In genomic region chr16:85473909-85474640, GRCh38 we compare ENCODE assay signal across 9 cellular contexts.
DNase-seq lines count a peak whose midpoint lies in the region; ATAC-seq and TF ChIP-seq lines count a peak whose summit lies in the region.
"Had no signal": no experiment of that assay in that cellular context is flagged by ENCODE, and none has a peak within 500 bp of the region (broad histone marks: within the 10 kb centered on the region; RNA-seq: fewer than 3 reads in every experiment).

No MANE protein-coding gene starts in this region.

- H3K9me3 Mint-ChIP-seq in nephron progenitor cell, result no peaks in the 10 kb centered on the region

- H3K4me3 Mint-ChIP-seq in nephron progenitor cell, result peak overlapping the region; percentile 68

- TF ChIP-seq CTCF in BJ (IDR thresholded peaks at IDR 0.05; ENCODE audit: insufficient read depth, low read depth, low read length), result peak; percentile 21; the same call in 1 of the 2 replicates
- TF ChIP-seq CTCF in HEK293 (tag by site-specific recombination; IDR thresholded peaks at IDR 0.05), result peak; percentile 40; the same call in 1 of the 2 replicates
- no peak for TF ChIP-seq CTCF in nephron progenitor cell (IDR thresholded peaks at IDR 0.05)

- DNase-seq in BJ (ENCODE audit: low read depth) (no peak), nephron progenitor cell (peak; percentile 60), HEK293T (ENCODE audit: extremely low spot score) (no peak), nucleus accumbens (lab: John Stamatoyannopoulos, UW) (no peak)
- DNase-seq: caudate nucleus had no signal

- H3K9me3 ChIP-seq in HEK293 (ENCODE audit: control insufficient read depth, insufficient read depth, low read depth, low read length), result no peaks in the 10 kb centered on the region

- CTCF ChIA-PET in BJ (lab: Yijun Ruan, JAX) (interaction anchor here (0.6 to 1.2 kb wide), 3 partner anchors 14 to 137 kb away, joined by 3 to 5 read pairs (median 4); no protein-coding TSS in a partner anchor), HEK293 (lab: Yijun Ruan, JAX) (interaction anchor here (0.6 kb wide), 1 partner anchor 319 kb away, joined by 3 read pairs; no protein-coding TSS in a partner anchor), HEK293T (lab: Yijun Ruan, JAX) (interaction anchor here (0.6 kb wide), 1 partner anchor 130 kb away, joined by 3 read pairs; no protein-coding TSS in a partner anchor)

- peaks cover 11% of the 10 kb centered on the region for H3K4me1 ChIP-seq in HEK293 (ENCODE audit: control insufficient read depth, insufficient read depth, low read length)

- H3K4me1 Mint-ChIP-seq in nephron progenitor cell, result peaks cover 85% of the 10 kb centered on the region

- POLR2A ChIA-PET in BJ (lab: Charles Lee) (no interaction called here), HEK293 (lab: Yijun Ruan, JAX) (no interaction called here), HEK293T (lab: Yijun Ruan, JAX) (interaction anchor here (0.7 kb wide), 1 partner anchor 137 kb away, joined by 3 read pairs; no protein-coding TSS in a partner anchor)

- no peaks in the 10 kb centered on the region for H3K36me3 ChIP-seq in BJ (ENCODE audit: control insufficient read depth, insufficient read depth, low read length)
- H3K36me3 ChIP-seq in HEK293 (ENCODE audit: control insufficient read depth in 2 of 2, insufficient read depth in 1 of 2, low read length in 2 of 2), result no peaks in the 10 kb centered on the region

- H3K4me3 ChIP-seq in BJ (ENCODE audit: low read depth, low read length) (no peak overlapping the region), HEK293 (ENCODE audit: low read depth, low read length) (no peak overlapping the region)

- no peaks in the 10 kb centered on the region for H3K36me3 Mint-ChIP-seq in nephron progenitor cell (ENCODE audit: low read depth)

- H3K27ac ChIP-seq in HEK293 (ENCODE audit: extremely low read depth, low read depth, low read length), result no peak overlapping the region

- peaks cover 23% of the 10 kb centered on the region for H3K27me3 Mint-ChIP-seq in nephron progenitor cell (ENCODE audit: low read depth, poor library complexity)

- ATAC-seq in SK-N-SH treated with all-trans-retinoic acid at 6 μM for 48 hours, result peak; percentile 69
- ATAC-seq in HG03196 (IDR thresholded peaks at IDR 0.05; ENCODE audit: unreplicated experiment), result no peak
- no peak for ATAC-seq in HG02973 (IDR thresholded peaks at IDR 0.05; ENCODE audit: unreplicated experiment)

- H3K27me3 ChIP-seq in BJ (ENCODE audit: control insufficient read depth, insufficient read depth, low read length), result no peaks in the 10 kb centered on the region

- peak overlapping the region; percentile 86 for H3K27ac Mint-ChIP-seq in nephron progenitor cell

TF ChIP-seq in HEK293, 187 proteins besides CTCF, POLR2A, EP300 and RAD21 (continues in another document):
- TF ChIP-seq ZNF561 (tag by site-specific recombination; IDR thresholded peaks at IDR 0.05; ENCODE audit: borderline replicate concordance), result no peak
- TF ChIP-seq GLIS2 (tag by site-specific recombination; IDR thresholded peaks at IDR 0.05), result 0 out of 2 replicates have a peak, but pooled peaks have one; percentile 15
- no peak for TF ChIP-seq ZNF169 (tag by site-specific recombination; IDR thresholded peaks at IDR 0.05)
- TF ChIP-seq GLIS1 (tag by site-specific recombination; IDR thresholded peaks at IDR 0.05), result peak; percentile 76
- TF ChIP-seq MZF1 (tag by site-specific recombination; IDR thresholded peaks at IDR 0.05; ENCODE audit: borderline replicate concordance), result no peak
- TF ChIP-seq ZBTB6 (tag by site-specific recombination; IDR thresholded peaks at IDR 0.05), result peak; percentile 29; the same call in 1 of the 2 replicates

TF ChIP-seq in SK-N-SH treated with all-trans-retinoic acid at 6 μM for 48 hours, 23 proteins besides CTCF, POLR2A, EP300 and RAD21 (continues in another document):
- TF ChIP-seq, protein P1, sequence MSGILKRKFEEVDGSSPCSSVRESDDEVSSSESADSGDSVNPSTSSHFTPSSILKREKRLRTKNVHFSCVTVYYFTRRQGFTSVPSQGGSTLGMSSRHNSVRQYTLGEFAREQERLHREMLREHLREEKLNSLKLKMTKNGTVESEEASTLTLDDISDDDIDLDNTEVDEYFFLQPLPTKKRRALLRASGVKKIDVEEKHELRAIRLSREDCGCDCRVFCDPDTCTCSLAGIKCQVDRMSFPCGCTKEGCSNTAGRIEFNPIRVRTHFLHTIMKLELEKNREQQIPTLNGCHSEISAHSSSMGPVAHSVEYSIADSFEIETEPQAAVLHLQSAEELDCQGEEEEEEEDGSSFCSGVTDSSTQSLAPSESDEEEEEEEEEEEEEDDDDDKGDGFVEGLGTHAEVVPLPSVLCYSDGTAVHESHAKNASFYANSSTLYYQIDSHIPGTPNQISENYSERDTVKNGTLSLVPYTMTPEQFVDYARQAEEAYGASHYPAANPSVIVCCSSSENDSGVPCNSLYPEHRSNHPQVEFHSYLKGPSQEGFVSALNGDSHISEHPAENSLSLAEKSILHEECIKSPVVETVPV (CRISPR knock-in tag; IDR thresholded peaks at IDR 0.05), result no peak
- TF ChIP-seq BACH2 (CRISPR knock-in tag; IDR thresholded peaks at IDR 0.05; ENCODE audit: borderline replicate concordance) (no peak), SNAI2 (CRISPR knock-in tag; IDR thresholded peaks at IDR 0.05) (no peak), GLIS3 (CRISPR knock-in tag; IDR thresholded peaks at IDR 0.05) (no peak), OSR1 (CRISPR knock-in tag; IDR thresholded peaks at IDR 0.05) (no peak), ARNTL (CRISPR knock-in tag; IDR thresholded peaks at IDR 0.05; ENCODE audit: borderline replicate concordance, low read depth) (no peak), ESRRG (CRISPR knock-in tag; IDR thresholded peaks at IDR 0.05) (no peak), ISL1 (CRISPR knock-in tag; IDR thresholded peaks at IDR 0.05) (no peak), ZNF70 (CRISPR knock-in tag; IDR thresholded peaks at IDR 0.05) (no peak)
- TF ChIP-seq, protein P2, sequence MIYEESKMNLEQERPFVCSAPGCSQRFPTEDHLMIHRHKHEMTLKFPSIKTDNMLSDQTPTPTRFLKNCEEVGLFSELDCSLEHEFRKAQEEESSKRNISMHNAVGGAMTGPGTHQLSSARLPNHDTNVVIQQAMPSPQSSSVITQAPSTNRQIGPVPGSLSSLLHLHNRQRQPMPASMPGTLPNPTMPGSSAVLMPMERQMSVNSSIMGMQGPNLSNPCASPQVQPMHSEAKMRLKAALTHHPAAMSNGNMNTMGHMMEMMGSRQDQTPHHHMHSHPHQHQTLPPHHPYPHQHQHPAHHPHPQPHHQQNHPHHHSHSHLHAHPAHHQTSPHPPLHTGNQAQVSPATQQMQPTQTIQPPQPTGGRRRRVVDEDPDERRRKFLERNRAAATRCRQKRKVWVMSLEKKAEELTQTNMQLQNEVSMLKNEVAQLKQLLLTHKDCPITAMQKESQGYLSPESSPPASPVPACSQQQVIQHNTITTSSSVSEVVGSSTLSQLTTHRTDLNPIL (CRISPR knock-in tag; IDR thresholded peaks at IDR 0.05; ENCODE audit: low read depth), result no peak

TF ChIP-seq in HEK293T, 16 proteins besides CTCF, POLR2A, EP300 and RAD21:
- TF ChIP-seq PKNOX1 (IDR thresholded peaks at IDR 0.05) (no peak), HDGF (IDR thresholded peaks at IDR 0.05; ENCODE audit: borderline replicate concordance) (no peak), L3MBTL2 (conservative IDR thresholded peaks at IDR 0.05) (no peak), ARNT (IDR thresholded peaks at IDR 0.05) (no peak), TARDBP (IDR thresholded peaks at IDR 0.05) (no peak), NFRKB (IDR thresholded peaks at IDR 0.05) (no peak), FOXA1 (IDR thresholded peaks at IDR 0.05) (no peak), LEF1 (IDR thresholded peaks at IDR 0.05; ENCODE audit: borderline replicate concordance) (no peak), SUZ12 (IDR thresholded peaks at IDR 0.05) (no peak), BHLHE40 (IDR thresholded peaks at IDR 0.05; ENCODE audit: borderline replicate concordance) (no peak), FOXM1 (IDR thresholded peaks at IDR 0.05; ENCODE audit: borderline replicate concordance) (no peak)
